16 cellular contexts compared by ENCODE assay signal in genomic region chr10:69501657-69502056, GRCh38. TPM values are rescaled to one million over a fixed set of nuclear protein-coding genes. Genes with fewer than 3 reads are reported as not detected.
A peak's percentile ranks its signal among the peaks of the same experiment; 100 is the strongest.
DNase-seq lines count a peak whose midpoint lies in the region; ATAC-seq, FAIRE-seq and TF ChIP-seq lines count a peak whose summit lies in the region.
"Had no signal": no experiment of that assay in that cellular context is flagged by ENCODE, and none has a peak within 500 bp of the region (broad histone marks: within the 10 kb centered on the region; RNA-seq: fewer than 3 reads in every experiment).

No MANE protein-coding gene starts in this region.

- no peak overlapping the region for H2BK120ac ChIP-seq in neuronal stem cell (ENCODE audit: low read depth, low read length)

- H3K23ac ChIP-seq in neuronal stem cell (ENCODE audit: low read depth, low read length, poor library complexity), result no peak overlapping the region

- peak overlapping the region; percentile 46 for H3K9ac ChIP-seq in neuronal stem cell (ENCODE audit: low read depth, low read length, poor library complexity)

- no peak overlapping the region for H3K14ac ChIP-seq in neuronal stem cell (ENCODE audit: low read length)

- H3K4me3 ChIP-seq in left ventricle myocardium inferior, result no peak overlapping the region
- H3K4me3 ChIP-seq in neuronal stem cell (ENCODE audit: low read length in 2 of 2), result no peak overlapping the region
- H3K4me3 ChIP-seq in upper lobe of right lung, result no peak overlapping the region

- no peak overlapping the region for H2AFZ ChIP-seq in neuronal stem cell (ENCODE audit: low read length)

- WGBS in neuronal stem cell (ENCODE audit: extremely low coverage in 2 of 2, insufficient read length in 2 of 2, insufficient replicate concordance in 1 of 2), 2 donors, result no CpG with 5 or more reads among the region's 6 CpGs

- H4K8ac ChIP-seq in neuronal stem cell (ENCODE audit: low read depth, low read length), result no peak overlapping the region

- no peak overlapping the region for H2BK12ac ChIP-seq in neuronal stem cell (ENCODE audit: low read length)

- no peak overlapping the region for H4K91ac ChIP-seq in neuronal stem cell (ENCODE audit: low read depth, low read length, poor library complexity)

- H2AK5ac ChIP-seq in neuronal stem cell (ENCODE audit: low read depth, low read length), result no peak overlapping the region

- H3K27me3 ChIP-seq in left ventricle myocardium inferior (ENCODE audit: low read depth) (no peaks in the 10 kb centered on the region), neuronal stem cell (ENCODE audit: control insufficient read depth in 3 of 3, insufficient read depth in 3 of 3, low read depth in 1 of 3, low read length in 3 of 3) (peaks cover 0 to 22% (median 0%) of the 10 kb centered on the region in 3 experiments), upper lobe of right lung (no peaks in the 10 kb centered on the region)

- no peak for DNase-seq in left ventricle myocardium inferior
- no peak for DNase-seq in Right ventricle myocardium inferior (ENCODE audit: missing footprints)
- DNase-seq in ecto neural progenitor cell (ENCODE audit: low spot score), result peak; percentile 16
- no peak for DNase-seq in neuronal stem cell (ENCODE audit: low spot score)
- peak; percentile 8 for DNase-seq in upper lobe of right lung
- DNase-seq in DMS153 treated with DMSO at 0.1 percent for 48 hours (lab: John Stamatoyannopoulos, UW; ENCODE audit: unreplicated experiment), result no peak
- DNase-seq in HTR-8/SVneo (ENCODE audit: insufficient read length, low spot score), result no peak
- DNase-seq in NAMALWA (ENCODE audit: low spot score), result no peak
- DNase-seq: DMS79, HFFc6, Kasumi-1, NCI-H1417, NCI-H187, NCI-H446 treated with DMSO at 0.1 percent for 48 hours, NCI-H526 treated with DMSO at 0.1 percent for 48 hours, SHP77 had no signal

- H3K27ac ChIP-seq in left ventricle myocardium inferior (replicated peaks) (peak overlapping the region; percentile 8), neuronal stem cell (replicated peaks; ENCODE audit: low read length) (no peak overlapping the region), upper lobe of right lung (no peak overlapping the region)

- H3K18ac ChIP-seq in neuronal stem cell (ENCODE audit: low read length), result no peak overlapping the region

- H3K4me2 ChIP-seq in neuronal stem cell (ENCODE audit: insufficient read depth, low read length, poor library complexity, severe bottlenecking), result no peak overlapping the region

- no peak for FAIRE-seq in HTR-8/SVneo (lab: Jason Lieb, UNC)

- no peaks in the 10 kb centered on the region for H3K9me3 ChIP-seq in left ventricle myocardium inferior (replicated peaks)
- no peaks in the 10 kb centered on the region for H3K9me3 ChIP-seq in neuronal stem cell (replicated peaks in 1 of 2; ENCODE audit: control insufficient read depth in 2 of 2, insufficient read depth in 1 of 2, low read depth in 1 of 2, low read length in 2 of 2)
- no peaks in the 10 kb centered on the region for H3K9me3 ChIP-seq in upper lobe of right lung

- no peaks in the 10 kb centered on the region for H3K36me3 ChIP-seq in left ventricle myocardium inferior
- H3K36me3 ChIP-seq in neuronal stem cell (replicated peaks in 1 of 2; ENCODE audit: control insufficient read depth in 2 of 2, insufficient read depth in 2 of 2, low read length in 2 of 2), result no peaks in the 10 kb centered on the region
- no peaks in the 10 kb centered on the region for H3K36me3 ChIP-seq in upper lobe of right lung

- intact Hi-C loops in left ventricle myocardium inferior (cut with micrococcal nuclease) (no loop called here), Right ventricle myocardium inferior (cut with DNase I) (no loop called here), upper lobe of right lung (cut with DNase I) (no loop called here)

- ATAC-seq in Right ventricle myocardium inferior (no peak), upper lobe of right lung (no peak)

- TF ChIP-seq CTCF in left ventricle myocardium inferior (IDR thresholded peaks at IDR 0.05; ENCODE audit: borderline replicate concordance) (no peak), upper lobe of right lung (IDR thresholded peaks at IDR 0.05) (no peak)

- no peaks in the 10 kb centered on the region for H3K79me1 ChIP-seq in neuronal stem cell (ENCODE audit: low read depth, low read length)

- H3K4ac ChIP-seq in neuronal stem cell (ENCODE audit: low read length), result no peak overlapping the region

- H2BK15ac ChIP-seq in neuronal stem cell (ENCODE audit: low read length), result no peak overlapping the region

- H3K4me1 ChIP-seq in left ventricle myocardium inferior, result peaks cover 7% of the 10 kb centered on the region
- H3K4me1 ChIP-seq in neuronal stem cell (ENCODE audit: control insufficient read depth in 2 of 2, insufficient read depth in 1 of 2, low read depth in 1 of 2, low read length in 2 of 2), result no peaks in the 10 kb centered on the region
- no peaks in the 10 kb centered on the region for H3K4me1 ChIP-seq in upper lobe of right lung

- H2BK5ac ChIP-seq in neuronal stem cell (ENCODE audit: low read length), result no peak overlapping the region

RNA-seq across cellular contexts. Expression of gene TSPAN15, which starts 50.4 kb away (rescaled TPM):
- total RNA-seq in left ventricle myocardium inferior (6.8 TPM), Right ventricle myocardium inferior (11.8 TPM), upper lobe of right lung (47.3 TPM)
- polyA plus RNA-seq in neuronal stem cell (2013, experiment 1 of 2), result 10.5 TPM
- polyA plus RNA-seq in neuronal stem cell (2013, experiment 2 of 2), result 10.6 TPM

Comparison
In these comparisons a context has a peak if more than half of its experiments do, and no peak if none do; other contexts are left out.
1. DNase-seq: peak in ecto neural progenitor cell (single experiment) and upper lobe of right lung (single experiment); none in left ventricle myocardium inferior (single experiment), Right ventricle myocardium inferior (single experiment), neuronal stem cell (single experiment), DMS153 treated with DMSO at 0.1 percent for 48 hours (single experiment), HTR-8/SVneo (single experiment) and NAMALWA (single experiment).